Comparison of ENCODE assay signal across 18 cellular contexts in genomic region chr10:132043861-132044695, GRCh38. TPM values are rescaled to one million over a fixed set of nuclear protein-coding genes. Genes with fewer than 3 reads are reported as not detected.
"Had no signal": no experiment of that assay in that cellular context is flagged by ENCODE, and none has a peak within 500 bp of the region (broad histone marks: within the 10 kb centered on the region; RNA-seq: fewer than 3 reads in every experiment).

No MANE protein-coding gene starts in this region.

- H3K27ac Mint-ChIP-seq: dendritic cell treated with granulocyte-macrophage colony-stimulating factor and Interleukin-4, amounts not matched to agents 40 ng/mL and 50 ng/mL, for 4 days; natural killer cell treated with Interleukin-12 subunit alpha and Interleukin-12 subunit beta and Interleukin-15 and Interleukin-18, amount 100 ng/mL, for 72 hours; stimulated activated memory B cell treated with anti-CD40 and anti-IgM and Interleukin-4, amounts not matched to agents 10 μg/mL and 1 μg/mL and 100 μg/mL, for 72 hours; stimulated activated naive CD8-positive, alpha-beta T cell treated with anti-CD3 and anti-CD28 coated beads, Interleukin-15, Interleukin-2, amounts not matched to agents 100 ng/mL and 50 ng/mL, for 24 hours had no signal

- ATAC-seq: foreskin keratinocyte; left cardiac atrium; left ventricle myocardium superior; natural killer cell treated with Interleukin-12 subunit alpha and Interleukin-12 subunit beta and Interleukin-15 and Interleukin-18, amount 100 ng/mL, for 72 hours; stimulated activated memory B cell treated with anti-CD40 and anti-IgM and Interleukin-4, amounts not matched to agents 10 μg/mL and 1 μg/mL and 100 μg/mL, for 72 hours; upper lobe of right lung had no signal

- H3K4me1 ChIP-seq: foreskin keratinocyte, right atrium auricular region, tibial nerve, upper lobe of right lung, vagina had no signal

- H3K79me2 ChIP-seq: hepatocyte had no signal

- H2AFZ ChIP-seq: hepatocyte had no signal

- H3K27ac ChIP-seq: foreskin keratinocyte, hepatocyte, right atrium auricular region, tibial nerve, upper lobe of right lung, vagina had no signal

- H3K4me3 ChIP-seq: hepatocyte, lung, right atrium auricular region, tibial nerve, upper lobe of right lung, vagina had no signal

- DNase-seq: erythroblast; foreskin keratinocyte; kidney; left cardiac atrium; left ventricle myocardium superior; mesenchymal stem cell; stimulated activated CD4-positive, alpha-beta T cell treated with anti-CD3 and anti-CD28 coated beads, Interleukin-4, amount 100 ng/mL, for 1 hour; upper lobe of right lung had no signal

- H3K27me3 ChIP-seq: foreskin keratinocyte, right atrium auricular region, vagina had no signal

- H3K4me2 ChIP-seq: hepatocyte had no signal

- H3K36me3 Mint-ChIP-seq: natural killer cell treated with Interleukin-12 subunit alpha and Interleukin-12 subunit beta and Interleukin-15 and Interleukin-18, amount 100 ng/mL, for 72 hours; stimulated activated memory B cell treated with anti-CD40 and anti-IgM and Interleukin-4, amounts not matched to agents 10 μg/mL and 1 μg/mL and 100 μg/mL, for 72 hours had no signal

- H3K36me3 ChIP-seq: right atrium auricular region, tibial nerve, upper lobe of right lung, vagina had no signal

- H3K4me3 Mint-ChIP-seq: dendritic cell treated with granulocyte-macrophage colony-stimulating factor and Interleukin-4, amounts not matched to agents 40 ng/mL and 50 ng/mL, for 4 days; natural killer cell treated with Interleukin-12 subunit alpha and Interleukin-12 subunit beta and Interleukin-15 and Interleukin-18, amount 100 ng/mL, for 72 hours; stimulated activated memory B cell treated with anti-CD40 and anti-IgM and Interleukin-4, amounts not matched to agents 10 μg/mL and 1 μg/mL and 100 μg/mL, for 72 hours; stimulated activated naive CD8-positive, alpha-beta T cell treated with anti-CD3 and anti-CD28 coated beads, Interleukin-15, Interleukin-2, amounts not matched to agents 100 ng/mL and 50 ng/mL, for 24 hours had no signal

- H3K9me3 ChIP-seq: right atrium auricular region, upper lobe of right lung, vagina had no signal

- H3K9me3 Mint-ChIP-seq: dendritic cell treated with granulocyte-macrophage colony-stimulating factor and Interleukin-4, amounts not matched to agents 40 ng/mL and 50 ng/mL, for 4 days; natural killer cell treated with Interleukin-12 subunit alpha and Interleukin-12 subunit beta and Interleukin-15 and Interleukin-18, amount 100 ng/mL, for 72 hours; stimulated activated naive CD8-positive, alpha-beta T cell treated with anti-CD3 and anti-CD28 coated beads, Interleukin-15, Interleukin-2, amounts not matched to agents 100 ng/mL and 50 ng/mL, for 24 hours had no signal

- H3K4me1 Mint-ChIP-seq: stimulated activated memory B cell treated with anti-CD40 and anti-IgM and Interleukin-4, amounts not matched to agents 10 μg/mL and 1 μg/mL and 100 μg/mL, for 72 hours had no signal

RNA-seq across cellular contexts. Expression of gene JAKMIP3, which starts 21.7 kb away (rescaled TPM):
- total RNA-seq: endothelial cell of umbilical vein had no signal
- polyA plus RNA-seq: foreskin keratinocyte had no signal
